8 cellular contexts compared by ENCODE assay signal in genomic region chr14:54420478-54421116, GRCh38. TPM values are rescaled to one million over a fixed set of nuclear protein-coding genes. Genes with fewer than 3 reads are reported as not detected.
DNase-seq lines count a peak whose midpoint lies in the region; ATAC-seq and TF ChIP-seq lines count a peak whose summit lies in the region.

No MANE protein-coding gene starts in this region.

- H3K27ac ChIP-seq in CD8-positive, alpha-beta memory T cell (ENCODE audit: low read depth, low read length) = no peak overlapping the region

- H3K4me3 Mint-ChIP-seq in chondrocyte (ENCODE audit: unreplicated experiment) = no peak overlapping the region
- no peak overlapping the region for H3K4me3 Mint-ChIP-seq in CD8-positive, alpha-beta memory T cell

- no peak for ATAC-seq in GM21723 (IDR thresholded peaks at IDR 0.05; ENCODE audit: unreplicated experiment)

- peak overlapping the region; percentile 69 for H3K27ac Mint-ChIP-seq in chondrocyte (ENCODE audit: unreplicated experiment)
- H3K27ac Mint-ChIP-seq in CD8-positive, alpha-beta memory T cell = peak overlapping the region in 2 of 8 donors; percentile 59 to 93

- H3K4me1 ChIP-seq in CD8-positive, alpha-beta memory T cell (ENCODE audit: insufficient read depth, low read length) = no peaks in the 10 kb centered on the region

- DNase-seq in A172 (ENCODE audit: low spot score) (peak; percentile 26), EL (peak; percentile 63), NCI-H460 (ENCODE audit: extremely low read depth, low read depth) (peak; percentile 45), chondrocyte (ENCODE audit: low spot score) (no peak), medulla oblongata (ENCODE audit: extremely low spot score) (peak; percentile 60), middle frontal gyrus (ENCODE audit: extremely low spot score, low spot score) (no peak)
- no peak for DNase-seq in CD8-positive, alpha-beta memory T cell

- H3K9me3 ChIP-seq in CD8-positive, alpha-beta memory T cell (ENCODE audit: low read length) = no peaks in the 10 kb centered on the region

- no peaks in the 10 kb centered on the region for H3K27me3 Mint-ChIP-seq in chondrocyte (ENCODE audit: low read depth)
- H3K27me3 Mint-ChIP-seq in CD8-positive, alpha-beta memory T cell = no peaks in the 10 kb centered on the region

- no peaks in the 10 kb centered on the region for H3K36me3 Mint-ChIP-seq in chondrocyte (ENCODE audit: low read depth)
- peaks cover 0 to 20% (median 3%) of the 10 kb centered on the region in 3 donors for H3K36me3 Mint-ChIP-seq in CD8-positive, alpha-beta memory T cell

- no peak overlapping the region for H3K4me3 ChIP-seq in CD8-positive, alpha-beta memory T cell (ENCODE audit: low read length)

- H3K4me1 Mint-ChIP-seq in chondrocyte (ENCODE audit: low read depth) = peaks cover 11% of the 10 kb centered on the region
- peaks cover 0 to 6% (median 0%) of the 10 kb centered on the region in 3 donors for H3K4me1 Mint-ChIP-seq in CD8-positive, alpha-beta memory T cell

- POLR2A ChIA-PET in CD8-positive, alpha-beta memory T cell (lab: Charles Lee) = no interaction called here

- H3K36me3 ChIP-seq in CD8-positive, alpha-beta memory T cell (ENCODE audit: insufficient read depth, low read length) = no peaks in the 10 kb centered on the region

- H3K9me3 Mint-ChIP-seq in chondrocyte (ENCODE audit: low read depth) = no peaks in the 10 kb centered on the region
- H3K9me3 Mint-ChIP-seq in CD8-positive, alpha-beta memory T cell = no peaks in the 10 kb centered on the region

- peak; percentile 84 for TF ChIP-seq CTCF in chondrocyte (IDR thresholded peaks at IDR 0.05)

- H3K27me3 ChIP-seq in CD8-positive, alpha-beta memory T cell (ENCODE audit: insufficient read depth, low read length, poor library complexity, severe bottlenecking) = no peaks in the 10 kb centered on the region

- CTCF ChIA-PET in CD8-positive, alpha-beta memory T cell (lab: Charles Lee) = interaction anchor here (0.8 to 1.1 kb wide), 2 partner anchors 23 to 53 kb away, joined by 3 to 4 read pairs; no protein-coding TSS in a partner anchor

RNA-seq across cellular contexts. Expression of gene CNIH1, which starts 20.6 kb away (rescaled TPM):
- 90.4 and 106 TPM in 2 replicates for total RNA-seq in A172 (2014; rRNA removed; shearing (Covaris generic))
- 284 and 351 TPM in 2 replicates for total RNA-seq in NCI-H460 (2014; rRNA removed; shearing (Covaris generic))
- 53.8 and 102 TPM in 2 replicates for polyA plus RNA-seq in NCI-H460 (2014; cell fraction: nucleus; rRNA removed)
- 131 to 141 TPM (median 140 TPM) in 3 replicates for total RNA-seq in chondrocyte
- 100 to 1,000 TPM in 1 of 2 experiments, 10 to 100 TPM in 1; 87.1 to 104 TPM for total RNA-seq in CD8-positive, alpha-beta memory T cell
- polyA plus RNA-seq in CD8-positive, alpha-beta memory T cell = 84.9 TPM

RNA-seq across cellular contexts. Expression of gene CDKN3, which starts 23.8 kb away (rescaled TPM):
- 104 and 166 TPM in 2 replicates for total RNA-seq in A172 (2014; rRNA removed; shearing (Covaris generic))
- total RNA-seq in NCI-H460 (2014; rRNA removed; shearing (Covaris generic)) = 147 and 177 TPM in 2 replicates
- 243 and 307 TPM in 2 replicates for polyA plus RNA-seq in NCI-H460 (2014; cell fraction: nucleus; rRNA removed)
- 5.3 to 10.4 TPM (median 8.9 TPM) in 3 replicates for total RNA-seq in chondrocyte
- total RNA-seq in CD8-positive, alpha-beta memory T cell = 10 to 100 TPM; 33.8 to 46.8 TPM
- polyA plus RNA-seq in CD8-positive, alpha-beta memory T cell = 6.7 TPM

Comparison
In these comparisons a context has a peak if more than half of its experiments do, and no peak if none do; other contexts are left out.
1. DNase-seq: peak in A172 (single experiment), EL (single experiment), NCI-H460 (single experiment) and medulla oblongata (single experiment); none in chondrocyte (single experiment), CD8-positive, alpha-beta memory T cell (0 of 5) and middle frontal gyrus (single experiment).